ENCODE assay signal across 1 cellular context in the genomic region with DNA sequence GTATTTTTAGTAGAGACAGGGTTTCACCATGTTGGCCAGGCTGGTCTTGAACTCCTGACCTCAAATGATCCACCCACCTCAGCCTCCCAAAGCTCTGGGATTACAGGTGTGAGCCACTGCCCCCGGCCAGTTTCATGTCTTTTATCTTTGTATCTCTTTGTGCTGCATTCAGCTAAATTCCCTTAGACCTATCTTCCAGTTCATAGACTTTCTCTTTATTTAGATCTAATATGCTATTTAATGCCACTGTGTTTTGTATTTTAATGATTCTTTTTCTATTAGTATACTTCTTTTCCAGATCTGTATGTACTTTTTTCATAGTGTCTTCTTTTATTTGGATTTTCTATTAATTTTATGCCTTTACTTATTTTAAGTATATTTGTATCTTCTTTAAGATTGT.
TF ChIP-seq lines count a peak whose summit lies in the region.

No MANE protein-coding gene starts in this region.

TF ChIP-seq in SK-N-SH, 30 proteins besides CTCF, POLR2A, EP300 and RAD21 (continued from another document):
- TF ChIP-seq, protein P1, sequence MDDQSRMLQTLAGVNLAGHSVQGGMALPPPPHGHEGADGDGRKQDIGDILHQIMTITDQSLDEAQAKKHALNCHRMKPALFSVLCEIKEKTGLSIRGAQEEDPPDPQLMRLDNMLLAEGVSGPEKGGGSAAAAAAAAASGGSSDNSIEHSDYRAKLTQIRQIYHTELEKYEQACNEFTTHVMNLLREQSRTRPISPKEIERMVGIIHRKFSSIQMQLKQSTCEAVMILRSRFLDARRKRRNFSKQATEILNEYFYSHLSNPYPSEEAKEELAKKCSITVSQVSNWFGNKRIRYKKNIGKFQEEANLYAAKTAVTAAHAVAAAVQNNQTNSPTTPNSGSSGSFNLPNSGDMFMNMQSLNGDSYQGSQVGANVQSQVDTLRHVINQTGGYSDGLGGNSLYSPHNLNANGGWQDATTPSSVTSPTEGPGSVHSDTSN (IDR thresholded peaks at IDR 0.05) = no peak
- TF ChIP-seq JUND (IDR thresholded peaks at IDR 0.05) = no peak
- TF ChIP-seq FOXM1 (IDR thresholded peaks at IDR 0.05; ENCODE audit: low read depth) = no peak
